20 cellular contexts compared by ENCODE assay signal in the genomic region with DNA sequence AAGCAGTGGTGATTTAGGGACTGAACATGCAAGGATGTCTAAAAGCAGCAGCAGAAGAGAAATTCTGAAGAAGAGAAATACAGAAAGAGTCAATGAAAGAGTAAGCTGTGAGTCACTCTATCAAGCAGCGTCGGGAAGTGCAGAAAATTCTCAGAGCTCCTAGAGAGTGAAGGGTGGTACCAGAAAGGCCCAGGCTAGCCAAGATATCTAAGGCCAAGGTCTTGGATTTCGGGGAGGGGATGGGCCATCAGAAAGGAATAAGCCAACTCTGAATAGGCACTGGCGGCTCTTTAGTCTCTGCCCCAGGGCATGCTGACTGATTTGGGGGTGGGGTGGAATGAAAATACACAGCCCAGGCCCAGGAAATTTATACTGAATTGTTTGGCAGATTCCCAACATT.
DNase-seq lines count a peak whose midpoint lies in the region; ATAC-seq and TF ChIP-seq lines count a peak whose summit lies in the region.
"Had no signal": no experiment of that assay in that cellular context is flagged by ENCODE, and none has a peak within 500 bp of the region (broad histone marks: within the 10 kb centered on the region; RNA-seq: fewer than 3 reads in every experiment).

No MANE protein-coding gene starts in this region.

- no peak for ATAC-seq in memory B cell (ENCODE audit: low read depth)
- ATAC-seq in GM21737 (IDR thresholded peaks at IDR 0.05; ENCODE audit: unreplicated experiment), result no peak
- ATAC-seq: gastroesophageal sphincter, HepG2, sciatic nerve had no signal

- H3K4me3 ChIP-seq in BE2C (ENCODE audit: low read depth, low read length) (no peak overlapping the region), WERI-Rb-1 (ENCODE audit: low read depth, low read length) (no peak overlapping the region), hepatocyte (no peak overlapping the region)
- H3K4me3 ChIP-seq: gastroesophageal sphincter, upper lobe of left lung had no signal

- WGBS in hepatocyte (ENCODE audit: low lambda C conversion rate, missing lambda C conversion rate), result 67% methylated on average over 4 of the region's 4 CpGs

- H3K79me2 ChIP-seq in hepatocyte, result no peaks in the 10 kb centered on the region

- in situ Hi-C loops in KBM-7 (cut with MboI; ENCODE audit: low pct_unique_long_range_greater_than_20kb, low sequenced_read_pairs), result no loop called here

- H3K4me1 ChIP-seq in BE2C, result peaks cover 19% of the 10 kb centered on the region
- no peaks in the 10 kb centered on the region for H3K4me1 ChIP-seq in hepatocyte (ENCODE audit: insufficient read depth)
- H3K4me1 ChIP-seq: gastroesophageal sphincter, upper lobe of left lung had no signal

- no peak overlapping the region for H2AFZ ChIP-seq in hepatocyte

- DNase-seq in BE2C (peak; percentile 48), M059J (ENCODE audit: low read depth) (peak; percentile 59), WERI-Rb-1 (no peak), memory B cell (ENCODE audit: low spot score in 2 of 2) (no peak), hepatocyte (ENCODE audit: low spot score) (no peak), NCI-H187 (lab: John Stamatoyannopoulos, UW) (no peak), KBM-7 (no peak)
- DNase-seq: activated CD4-positive, alpha-beta T cell treated with anti-CD3 and anti-CD28 coated beads for 1 hour; central memory CD4-positive, alpha-beta T cell; GOT3; NCI-H1092; NCI-H526 treated with DMSO at 0.1 percent for 48 hours; stimulated activated CD4-positive, alpha-beta T cell treated with anti-CD3 and anti-CD28 coated beads, Interleukin-4, amount 100 ng/mL, for 24 hours; upper lobe of left lung had no signal

- peak overlapping the region; percentile 60 for H3K27ac Mint-ChIP-seq in memory B cell
- H3K27ac Mint-ChIP-seq: activated naive CD4-positive, alpha-beta T cell treated with anti-CD3 and anti-CD28 coated beads, Interleukin-2, amount 50 U/mL, for 24 hours; B cell had no signal

- H3K4me1 Mint-ChIP-seq in memory B cell, result no peaks in the 10 kb centered on the region
- H3K4me1 Mint-ChIP-seq: activated naive CD4-positive, alpha-beta T cell treated with anti-CD3 and anti-CD28 coated beads, Interleukin-2, amount 50 U/mL, for 24 hours; B cell had no signal

- peak overlapping the region; percentile 58; the same call in 1 of the 2 replicates for H3K27ac ChIP-seq in WERI-Rb-1
- H3K27ac ChIP-seq in hepatocyte, result no peak overlapping the region
- H3K27ac ChIP-seq: gastroesophageal sphincter, upper lobe of left lung had no signal

- H3K9me2 ChIP-seq in hepatocyte (replicated peaks; ENCODE audit: insufficient read depth), result no peaks in the 10 kb centered on the region

- H3K4me3 Mint-ChIP-seq in memory B cell, result no peak overlapping the region
- H3K4me3 Mint-ChIP-seq: activated naive CD4-positive, alpha-beta T cell treated with anti-CD3 and anti-CD28 coated beads, Interleukin-2, amount 50 U/mL, for 24 hours; B cell had no signal

- H3K36me3 ChIP-seq in BE2C, result no peaks in the 10 kb centered on the region
- no peaks in the 10 kb centered on the region for H3K36me3 ChIP-seq in WERI-Rb-1
- no peaks in the 10 kb centered on the region for H3K36me3 ChIP-seq in hepatocyte (replicated peaks; ENCODE audit: insufficient read depth, low read depth)
- H3K36me3 ChIP-seq: gastroesophageal sphincter, upper lobe of left lung had no signal

- no peak overlapping the region for H3K4me2 ChIP-seq in hepatocyte

- no peaks in the 10 kb centered on the region for H3K36me3 Mint-ChIP-seq in memory B cell
- H3K36me3 Mint-ChIP-seq: activated naive CD4-positive, alpha-beta T cell treated with anti-CD3 and anti-CD28 coated beads, Interleukin-2, amount 50 U/mL, for 24 hours had no signal

- peaks cover 11% of the 10 kb centered on the region for H3K27me3 Mint-ChIP-seq in memory B cell

- H3K9me3 ChIP-seq in BE2C (no peaks in the 10 kb centered on the region), WERI-Rb-1 (ENCODE audit: severe bottlenecking) (no peaks in the 10 kb centered on the region), hepatocyte (ENCODE audit: low read depth) (no peaks in the 10 kb centered on the region)
- H3K9me3 ChIP-seq: gastroesophageal sphincter, upper lobe of left lung had no signal

- H3K27me3 ChIP-seq in BE2C, result no peaks in the 10 kb centered on the region; the same call in 1 of the 2 replicates
- no peaks in the 10 kb centered on the region for H3K27me3 ChIP-seq in WERI-Rb-1 (ENCODE audit: insufficient read depth, low read depth, severe bottlenecking)
- no peaks in the 10 kb centered on the region for H3K27me3 ChIP-seq in hepatocyte
- H3K27me3 ChIP-seq: gastroesophageal sphincter, upper lobe of left lung had no signal

- TF ChIP-seq CTCF in BE2C (IDR thresholded peaks at IDR 0.05; ENCODE audit: low read depth, low read length) (no peak), WERI-Rb-1 (IDR thresholded peaks at IDR 0.05; ENCODE audit: low read depth, low read length) (no peak), hepatocyte (IDR thresholded peaks at IDR 0.05; ENCODE audit: poor library complexity) (no peak)

- no peaks in the 10 kb centered on the region for H4K20me1 ChIP-seq in hepatocyte (ENCODE audit: insufficient read depth, poor library complexity, severe bottlenecking)

- no peaks in the 10 kb centered on the region for H3K9me3 Mint-ChIP-seq in memory B cell
- H3K9me3 Mint-ChIP-seq: activated naive CD4-positive, alpha-beta T cell treated with anti-CD3 and anti-CD28 coated beads, Interleukin-2, amount 50 U/mL, for 24 hours had no signal

Comparison
In these comparisons a context has a peak if more than half of its experiments do, and no peak if none do; other contexts are left out.
1. DNase-seq: peak in BE2C (single experiment) and M059J (single experiment); none in WERI-Rb-1 (single experiment), memory B cell (0 of 2), hepatocyte (single experiment), NCI-H187 (0 of 2) and KBM-7 (single experiment).